Comparison of ENCODE assay signal across 13 cellular contexts in the genomic region with DNA sequence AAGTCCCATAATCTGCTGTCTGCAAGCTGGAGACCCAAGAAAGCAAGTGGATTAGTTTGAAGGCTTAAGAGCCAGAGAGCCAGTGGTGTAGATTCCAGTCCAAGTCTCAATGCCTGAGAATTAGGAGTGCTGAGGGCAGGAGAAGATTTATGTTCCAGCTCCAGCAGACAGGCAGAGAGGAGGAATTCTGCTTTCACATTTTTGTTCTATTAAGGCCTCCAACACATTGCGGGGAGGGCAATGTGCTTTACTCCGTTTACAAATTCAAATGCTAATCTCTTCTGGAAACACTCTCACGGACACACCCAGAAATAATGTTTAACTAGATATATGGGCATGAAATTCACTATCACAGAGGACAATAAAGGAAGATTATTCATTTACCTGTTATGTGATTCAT.
"Had no signal": no experiment of that assay in that cellular context is flagged by ENCODE, and none has a peak within 500 bp of the region (broad histone marks: within the 10 kb centered on the region; RNA-seq: fewer than 3 reads in every experiment).

No MANE protein-coding gene starts in this region.

- H3K27me3 Mint-ChIP-seq: activated CD4-positive, alpha-beta T cell treated with anti-CD3 and anti-CD28 coated beads, Interleukin-2, amount 10 ng/mL, durations not matched to agents 7 days and 5 days; stimulated activated naive CD8-positive, alpha-beta T cell treated with anti-CD3 and anti-CD28 coated beads, Interleukin-15, amount 100 ng/mL, for 72 hours had no signal

- H3K27ac Mint-ChIP-seq: activated CD4-positive, alpha-beta T cell treated with anti-CD3 and anti-CD28 coated beads, Interleukin-2, amount 10 ng/mL, durations not matched to agents 7 days and 5 days; nephron progenitor cell; stimulated activated naive CD8-positive, alpha-beta T cell treated with anti-CD3 and anti-CD28 coated beads, Interleukin-15, amount 100 ng/mL, for 72 hours had no signal

- H3K4me1 Mint-ChIP-seq: nephron progenitor cell; stimulated activated naive CD8-positive, alpha-beta T cell treated with anti-CD3 and anti-CD28 coated beads, Interleukin-15, amount 100 ng/mL, for 72 hours had no signal

- DNase-seq: activated CD4-positive, alpha-beta T cell treated with anti-CD3 and anti-CD28 coated beads, Interleukin-2, amount 10 ng/mL, durations not matched to agents 7 days and 5 days; activated CD8-positive, alpha-beta memory T cell treated with anti-CD3 and anti-CD28 coated beads for 24 hours; activated naive CD4-positive, alpha-beta T cell treated with Interleukin-2 at 50 U/mL for 16 hours; effector CD8-positive, alpha-beta T cell; hypothalamus; left cardiac atrium; mammary epithelial cell; nephron progenitor cell; stimulated activated CD4-positive, alpha-beta T cell treated with anti-CD3 and anti-CD28 coated beads, Interleukin-4, amount 100 ng/mL, for 1 hour; stimulated activated CD8-positive, alpha-beta memory T cell treated with anti-CD3 and anti-CD28 coated beads, Interleukin-4, amount 100 ng/mL, for 48 hours; stimulated activated naive CD8-positive, alpha-beta T cell treated with anti-CD3 and anti-CD28 coated beads, Interleukin-15, amount 100 ng/mL, for 72 hours; T-helper 1 cell; testis had no signal

- ATAC-seq: left cardiac atrium; stimulated activated naive CD8-positive, alpha-beta T cell treated with anti-CD3 and anti-CD28 coated beads, Interleukin-15, amount 100 ng/mL, for 72 hours had no signal

- H3K4me3 Mint-ChIP-seq: activated CD4-positive, alpha-beta T cell treated with anti-CD3 and anti-CD28 coated beads, Interleukin-2, amount 10 ng/mL, durations not matched to agents 7 days and 5 days; nephron progenitor cell; stimulated activated naive CD8-positive, alpha-beta T cell treated with anti-CD3 and anti-CD28 coated beads, Interleukin-15, amount 100 ng/mL, for 72 hours had no signal
